In genomic region chr10:20890491-20891337, GRCh38 we compare ENCODE assay signal across 17 cellular contexts. TPM values are rescaled to one million over a fixed set of nuclear protein-coding genes. Genes with fewer than 3 reads are reported as not detected.
DNase-seq lines count a peak whose midpoint lies in the region; ATAC-seq and TF ChIP-seq lines count a peak whose summit lies in the region.
"Had no signal": no experiment of that assay in that cellular context is flagged by ENCODE, and none has a peak within 500 bp of the region (broad histone marks: within the 10 kb centered on the region; RNA-seq: fewer than 3 reads in every experiment).

No MANE protein-coding gene starts in this region.

- H3K27ac ChIP-seq in ACC112 (ENCODE audit: low read depth, low read length) (peak overlapping the region; percentile 69), HEK293 (ENCODE audit: extremely low read depth, low read depth, low read length) (no peak overlapping the region), right cardiac atrium (ENCODE audit: low read length) (peak overlapping the region; percentile 79)
- H3K27ac ChIP-seq: upper lobe of right lung had no signal

- H3K36me3 ChIP-seq in ACC112 (ENCODE audit: insufficient read depth, low read length), result no peaks in the 10 kb centered on the region
- H3K36me3 ChIP-seq in HEK293 (ENCODE audit: control insufficient read depth in 2 of 2, insufficient read depth in 1 of 2, low read length in 2 of 2), result no peaks in the 10 kb centered on the region

- H3K4me3 ChIP-seq in ACC112 (ENCODE audit: low read depth, low read length) (peak overlapping the region; percentile 20; the same call in 1 of the 2 replicates), HEK293 (ENCODE audit: low read depth, low read length) (no peak overlapping the region), astrocyte of the spinal cord (ENCODE audit: low read depth, low read length) (no peak overlapping the region), right cardiac atrium (ENCODE audit: low read length) (peak overlapping the region; percentile 12)
- H3K4me3 ChIP-seq: upper lobe of right lung had no signal

- H3K27me3 ChIP-seq in ACC112 (ENCODE audit: insufficient read depth, low read length) (no peaks in the 10 kb centered on the region), right cardiac atrium (ENCODE audit: control insufficient read depth, insufficient read depth) (no peaks in the 10 kb centered on the region)
- H3K27me3 ChIP-seq: upper lobe of right lung had no signal

- H3K4me1 ChIP-seq in ACC112 (ENCODE audit: control insufficient read depth, insufficient read depth, low read length, unreplicated experiment) (peaks cover 24% of the 10 kb centered on the region), HEK293 (ENCODE audit: control insufficient read depth, insufficient read depth, low read length) (peaks cover 32% of the 10 kb centered on the region), right cardiac atrium (ENCODE audit: control insufficient read depth, insufficient read depth, low read length) (no peaks in the 10 kb centered on the region)
- H3K4me1 ChIP-seq: upper lobe of right lung had no signal

- in situ Hi-C loops in astrocyte of the spinal cord (cut with HindIII; ENCODE audit: low sequenced_read_pairs), result no loop called here

- ATAC-seq in right cardiac atrium (peak in 1 of 2 donors; percentile 6), HG02571 (IDR thresholded peaks at IDR 0.05; ENCODE audit: unreplicated experiment) (no peak)

- no peak for TF ChIP-seq CTCF in HEK293 (tag by site-specific recombination; IDR thresholded peaks at IDR 0.05)
- no peak for TF ChIP-seq CTCF in astrocyte of the spinal cord (IDR thresholded peaks at IDR 0.05; ENCODE audit: low read depth, low read length)

- DNase-seq in astrocyte of the spinal cord (ENCODE audit: low read depth, low spot score) (peak; percentile 33), right cardiac atrium (no peak), NCI-H2029 (lab: John Stamatoyannopoulos, UW) (no peak), SIG-M5 treated with dmso at 0.1 percent for 504 hours (lab: John Stamatoyannopoulos, UW; ENCODE audit: unreplicated experiment) (no peak)
- no peak for DNase-seq in activated effector memory CD4-positive, alpha-beta T cell treated with Interleukin-2 at 50 U/mL for 16 hours
- DNase-seq: activated effector memory CD4-positive, alpha-beta T cell treated with anti-CD3 and anti-CD28 coated beads, Interleukin-2, amount 50 U/mL, for 16 hours; AML-193; aorta; DMS 273 treated with DMSO at 0.1 percent for 48 hours; kidney; small intestine; stimulated activated naive CD4-positive, alpha-beta T cell treated with Interleukin-2 at 50 U/mL for 16 hours; SW 1271; upper lobe of right lung had no signal

- WGBS in right cardiac atrium, result 44% methylated on average over 6 of the region's 6 CpGs

- POLR2A ChIA-PET in HEK293 (lab: Yijun Ruan, JAX), result no interaction called here

- peak overlapping the region; percentile 23 for H2AFZ ChIP-seq in ACC112 (ENCODE audit: low read length, unreplicated experiment)

- no peaks in the 10 kb centered on the region for H3K79me2 ChIP-seq in ACC112 (ENCODE audit: control insufficient read depth, insufficient read depth, low read length, unreplicated experiment)

- H3K9me3 ChIP-seq in HEK293 (ENCODE audit: control insufficient read depth, insufficient read depth, low read depth, low read length) (no peaks in the 10 kb centered on the region), right cardiac atrium (ENCODE audit: control insufficient read depth, low read length) (no peaks in the 10 kb centered on the region)
- H3K9me3 ChIP-seq: upper lobe of right lung had no signal

- CTCF ChIA-PET in HEK293 (lab: Yijun Ruan, JAX), result interaction anchor here (0.7 kb wide), 1 partner anchor 1067 kb away, joined by 3 read pairs; no protein-coding TSS in a partner anchor

- intact Hi-C loops in right cardiac atrium (cut with DNase I), result no loop called here

TF ChIP-seq in HEK293, 187 proteins besides CTCF, POLR2A, EP300 and RAD21 (continues in another document):
- TF ChIP-seq PRDM1 (tag by site-specific recombination; IDR thresholded peaks at IDR 0.05) (0 out of 2 replicates have a peak, but pooled peaks have one; percentile 19), ZFP69B (tag by site-specific recombination; IDR thresholded peaks at IDR 0.05) (0 out of 2 replicates have a peak, but pooled peaks have one; percentile 27), ZNF366 (tag by site-specific recombination; conservative IDR thresholded peaks at IDR 0.05) (peak; percentile 82), ATF2 (tag by site-specific recombination; IDR thresholded peaks at IDR 0.05; ENCODE audit: low read depth) (no peak), ZNF10 (tag by site-specific recombination; IDR thresholded peaks at IDR 0.05) (peak; percentile 30; the same call in 1 of the 2 replicates), ZNF571 (tag by site-specific recombination; IDR thresholded peaks at IDR 0.05) (no peak), KLF17 (tag by site-specific recombination; IDR thresholded peaks at IDR 0.05) (0 out of 2 replicates have a peak, but pooled peaks have one; percentile 21), ZNF843 (tag by site-specific recombination; IDR thresholded peaks at IDR 0.05) (peak; percentile 6), ZNF654 (tag by site-specific recombination; IDR thresholded peaks at IDR 0.05; ENCODE audit: low read depth) (peak; percentile 9; the same call in 1 of the 2 replicates), INSM2 (tag by site-specific recombination; IDR thresholded peaks at IDR 0.05) (peak; percentile 34; the same call in 1 of the 2 replicates), PRDM6 (tag by site-specific recombination; IDR thresholded peaks at IDR 0.05) (peak; percentile 55), SP2 (tag by site-specific recombination; IDR thresholded peaks at IDR 0.05) (0 out of 2 replicates have a peak, but pooled peaks have one; percentile 19), ZNF391 (tag by site-specific recombination; IDR thresholded peaks at IDR 0.05; ENCODE audit: borderline replicate concordance, low read depth) (0 out of 2 replicates have a peak, but pooled peaks have one; percentile 26), ZNF600 (tag by site-specific recombination; IDR thresholded peaks at IDR 0.05) (peak; percentile 64; the same call in 1 of the 2 replicates), KLF8 (tag by site-specific recombination; IDR thresholded peaks at IDR 0.05) (peak; percentile 76), WT1 (tag by site-specific recombination; IDR thresholded peaks at IDR 0.05) (peak; percentile 55; the same call in 1 of the 2 replicates), ZNF514 (tag by site-specific recombination; IDR thresholded peaks at IDR 0.05) (no peak)

RNA-seq across cellular contexts. Expression of gene NEBL, which starts 6.4 kb away (rescaled TPM):
- 100 to 1,000 TPM; 477 to 628 (median 505) TPM for total RNA-seq in right cardiac atrium
- 257 TPM for polyA plus RNA-seq in right cardiac atrium

Comparison
In these comparisons a context has a peak if more than half of its experiments do, and no peak if none do; other contexts are left out.
1. H3K4me3 ChIP-seq: peak in ACC112 (single experiment) and right cardiac atrium (single experiment); none in HEK293 (single experiment) and astrocyte of the spinal cord (single experiment).